21 cellular contexts compared by ENCODE assay signal in genomic region chr10:47127188-47127587, GRCh38.
DNase-seq lines count a peak whose midpoint lies in the region; ATAC-seq and TF ChIP-seq lines count a peak whose summit lies in the region.
"Had no signal": no experiment of that assay in that cellular context is flagged by ENCODE, and none has a peak within 500 bp of the region (broad histone marks: within the 10 kb centered on the region; RNA-seq: fewer than 3 reads in every experiment).

No MANE protein-coding gene starts in this region.

- no CpG with 5 or more reads among the region's 3 CpGs for WGBS in neuronal stem cell (ENCODE audit: extremely low coverage in 2 of 2, insufficient read length in 2 of 2, insufficient replicate concordance in 1 of 2), 2 donors

- H3K4me3 ChIP-seq in GM23338: no peak overlapping the region
- H3K4me3 ChIP-seq in neuronal stem cell (ENCODE audit: low read length in 2 of 2): no peak overlapping the region
- H3K4me3 ChIP-seq: GM12878, GM23248, SJCRH30 had no signal

- H3K4me3 Mint-ChIP-seq in GM23338: no peak overlapping the region
- H3K4me3 Mint-ChIP-seq: IgD-negative memory B cell had no signal

- no peak overlapping the region for H3K27ac Mint-ChIP-seq in GM23338
- H3K27ac Mint-ChIP-seq: IgD-negative memory B cell had no signal

- no peak overlapping the region for H2BK15ac ChIP-seq in neuronal stem cell (ENCODE audit: low read length)

- no peak overlapping the region for H2BK12ac ChIP-seq in neuronal stem cell (ENCODE audit: low read length)

- H3K36me3 ChIP-seq in GM23338 (ENCODE audit: insufficient read depth) (no peaks in the 10 kb centered on the region), neuronal stem cell (replicated peaks in 1 of 2; ENCODE audit: control insufficient read depth in 2 of 2, insufficient read depth in 2 of 2, low read length in 2 of 2) (no peaks in the 10 kb centered on the region)
- H3K36me3 ChIP-seq: BE2C, SJCRH30 had no signal

- no peaks in the 10 kb centered on the region for H3F3A ChIP-seq in GM23338 (replicated peaks; ENCODE audit: low read depth)

- no peak overlapping the region for H2BK5ac ChIP-seq in neuronal stem cell (ENCODE audit: low read length)

- peaks cover 0 to 9% of the 10 kb centered on the region in 2 donors for H3K9me3 ChIP-seq in neuronal stem cell (replicated peaks in 1 of 2; ENCODE audit: control insufficient read depth in 2 of 2, insufficient read depth in 1 of 2, low read depth in 1 of 2, low read length in 2 of 2)
- H3K9me3 ChIP-seq: BE2C, SJCRH30 had no signal

- H3K9ac ChIP-seq in neuronal stem cell (ENCODE audit: low read depth, low read length, poor library complexity): no peak overlapping the region
- H3K9ac ChIP-seq: GM23248 had no signal

- no peak overlapping the region for H3K18ac ChIP-seq in neuronal stem cell (ENCODE audit: low read length)

- peaks cover 10% of the 10 kb centered on the region for H3K9me2 ChIP-seq in GM23338 (ENCODE audit: insufficient read depth)

- H3K36me3 Mint-ChIP-seq in GM23338 (ENCODE audit: low read depth): no peaks in the 10 kb centered on the region
- H3K36me3 Mint-ChIP-seq: IgD-negative memory B cell had no signal

- peaks cover 4% of the 10 kb centered on the region; the same call in 1 of the 3 replicates for H3K9me3 Mint-ChIP-seq in GM23338

- in situ Hi-C loops in KBM-7 (cut with MboI; ENCODE audit: low pct_unique_long_range_greater_than_20kb, low sequenced_read_pairs): no loop called here

- no peaks in the 10 kb centered on the region for H3K27me3 ChIP-seq in GM23338 (ENCODE audit: insufficient read depth)
- no peaks in the 10 kb centered on the region for H3K27me3 ChIP-seq in neuronal stem cell (ENCODE audit: control insufficient read depth in 3 of 3, insufficient read depth in 3 of 3, low read depth in 1 of 3, low read length in 3 of 3)
- H3K27me3 ChIP-seq: BE2C, SJCRH30 had no signal

- TF ChIP-seq CTCF in GM23338 (conservative IDR thresholded peaks at IDR 0.05; ENCODE audit: low read depth in 2 of 2): no peak

- no peak for ATAC-seq in GM23338
- ATAC-seq in GM18502 (IDR thresholded peaks at IDR 0.05; ENCODE audit: poor library complexity, unreplicated experiment): no peak
- ATAC-seq: GM12878, HCT116, Panc1 had no signal

- H3K79me1 ChIP-seq in neuronal stem cell (ENCODE audit: low read depth, low read length): no peaks in the 10 kb centered on the region

- no peak overlapping the region for H3K4me2 ChIP-seq in GM23338
- H3K4me2 ChIP-seq in neuronal stem cell (ENCODE audit: insufficient read depth, low read length, poor library complexity, severe bottlenecking): no peak overlapping the region

- DNase-seq in GM23338 (ENCODE audit: low spot score) (peak; percentile 2), KBM-7 (peak; percentile 33), ecto neural progenitor cell (ENCODE audit: low spot score) (peak; percentile 16), neuronal stem cell (ENCODE audit: low spot score) (no peak), NCI-H82 treated with DMSO at 0.1 percent for 48 hours (lab: John Stamatoyannopoulos, UW; ENCODE audit: unreplicated experiment) (no peak)
- no peak for DNase-seq in activated naive CD4-positive, alpha-beta T cell treated with Interleukin-2 at 50 U/mL for 16 hours
- DNase-seq: BE2C, COR-L47, DMS79, GM23248, NCI-H1092, NCI-H1436, NCI-H1930, NCI-H510A, NCI-H774, SJCRH30 had no signal

- no peak overlapping the region for H3K14ac ChIP-seq in neuronal stem cell (ENCODE audit: low read length)

- H4K8ac ChIP-seq in neuronal stem cell (ENCODE audit: low read depth, low read length): no peak overlapping the region

- H3K4me1 ChIP-seq in GM23338 (ENCODE audit: insufficient read depth) (no peaks in the 10 kb centered on the region), neuronal stem cell (ENCODE audit: control insufficient read depth in 2 of 2, insufficient read depth in 1 of 2, low read depth in 1 of 2, low read length in 2 of 2) (no peaks in the 10 kb centered on the region)
- H3K4me1 ChIP-seq: BE2C, SJCRH30 had no signal

- H3K27me3 Mint-ChIP-seq in GM23338 (ENCODE audit: insufficient read depth, low read depth, poor library complexity): no peaks in the 10 kb centered on the region
- H3K27me3 Mint-ChIP-seq: IgD-negative memory B cell had no signal

- H3K79me2 ChIP-seq in GM23338 (replicated peaks; ENCODE audit: insufficient read depth): no peaks in the 10 kb centered on the region

- H4K20me1 ChIP-seq in GM23338 (replicated peaks; ENCODE audit: insufficient read depth): no peaks in the 10 kb centered on the region

- H2AFZ ChIP-seq in GM23338 (peak overlapping the region; percentile 72), neuronal stem cell (ENCODE audit: low read length) (peak overlapping the region; percentile 18)
- H2AFZ ChIP-seq: GM23248 had no signal

- no peak overlapping the region for H3K4ac ChIP-seq in neuronal stem cell (ENCODE audit: low read length)

- H4K91ac ChIP-seq in neuronal stem cell (ENCODE audit: low read depth, low read length, poor library complexity): no peak overlapping the region

- H2BK120ac ChIP-seq in neuronal stem cell (ENCODE audit: low read depth, low read length): no peak overlapping the region

- H3K4me1 Mint-ChIP-seq in GM23338: peaks cover 3% of the 10 kb centered on the region; the same call in 1 of the 3 replicates

- H3K27ac ChIP-seq in GM23338 (ENCODE audit: low read depth) (no peak overlapping the region), neuronal stem cell (replicated peaks; ENCODE audit: low read length) (no peak overlapping the region)
- H3K27ac ChIP-seq: GM23248, SJCRH30 had no signal

- H2AK5ac ChIP-seq in neuronal stem cell (ENCODE audit: low read depth, low read length): no peak overlapping the region

- H3K23ac ChIP-seq in neuronal stem cell (ENCODE audit: low read depth, low read length, poor library complexity): no peak overlapping the region

TF ChIP-seq in GM23338, 12 proteins besides CTCF, POLR2A, EP300 and RAD21 (continues in another document):
- TF ChIP-seq CREB1 (CRISPR knock-in tag; IDR thresholded peaks at IDR 0.05; ENCODE audit: low read depth) (no peak), STAT1 (IDR thresholded peaks at IDR 0.05; ENCODE audit: unreplicated experiment) (no peak), POLR2AphosphoS5 (IDR thresholded peaks at IDR 0.05; ENCODE audit: low read depth) (no peak), NANOG (IDR thresholded peaks at IDR 0.05; ENCODE audit: borderline replicate concordance) (no peak), EZH2phosphoT487 (IDR thresholded peaks at IDR 0.05; ENCODE audit: unreplicated experiment) (no peak), ZNF331 (CRISPR knock-in tag; IDR thresholded peaks at IDR 0.05; ENCODE audit: low read depth) (no peak), ZNF114 (CRISPR knock-in tag; IDR thresholded peaks at IDR 0.05) (no peak), JUNB (IDR thresholded peaks at IDR 0.05; ENCODE audit: unreplicated experiment) (no peak), EZH2 (IDR thresholded peaks at IDR 0.05; ENCODE audit: low read depth, unreplicated experiment) (no peak), ETS1 (IDR thresholded peaks at IDR 0.05) (no peak)
- TF ChIP-seq, protein P1, sequence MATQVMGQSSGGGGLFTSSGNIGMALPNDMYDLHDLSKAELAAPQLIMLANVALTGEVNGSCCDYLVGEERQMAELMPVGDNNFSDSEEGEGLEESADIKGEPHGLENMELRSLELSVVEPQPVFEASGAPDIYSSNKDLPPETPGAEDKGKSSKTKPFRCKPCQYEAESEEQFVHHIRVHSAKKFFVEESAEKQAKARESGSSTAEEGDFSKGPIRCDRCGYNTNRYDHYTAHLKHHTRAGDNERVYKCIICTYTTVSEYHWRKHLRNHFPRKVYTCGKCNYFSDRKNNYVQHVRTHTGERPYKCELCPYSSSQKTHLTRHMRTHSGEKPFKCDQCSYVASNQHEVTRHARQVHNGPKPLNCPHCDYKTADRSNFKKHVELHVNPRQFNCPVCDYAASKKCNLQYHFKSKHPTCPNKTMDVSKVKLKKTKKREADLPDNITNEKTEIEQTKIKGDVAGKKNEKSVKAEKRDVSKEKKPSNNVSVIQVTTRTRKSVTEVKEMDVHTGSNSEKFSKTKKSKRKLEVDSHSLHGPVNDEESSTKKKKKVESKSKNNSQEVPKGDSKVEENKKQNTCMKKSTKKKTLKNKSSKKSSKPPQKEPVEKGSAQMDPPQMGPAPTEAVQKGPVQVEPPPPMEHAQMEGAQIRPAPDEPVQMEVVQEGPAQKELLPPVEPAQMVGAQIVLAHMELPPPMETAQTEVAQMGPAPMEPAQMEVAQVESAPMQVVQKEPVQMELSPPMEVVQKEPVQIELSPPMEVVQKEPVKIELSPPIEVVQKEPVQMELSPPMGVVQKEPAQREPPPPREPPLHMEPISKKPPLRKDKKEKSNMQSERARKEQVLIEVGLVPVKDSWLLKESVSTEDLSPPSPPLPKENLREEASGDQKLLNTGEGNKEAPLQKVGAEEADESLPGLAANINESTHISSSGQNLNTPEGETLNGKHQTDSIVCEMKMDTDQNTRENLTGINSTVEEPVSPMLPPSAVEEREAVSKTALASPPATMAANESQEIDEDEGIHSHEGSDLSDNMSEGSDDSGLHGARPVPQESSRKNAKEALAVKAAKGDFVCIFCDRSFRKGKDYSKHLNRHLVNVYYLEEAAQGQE (IDR thresholded peaks at IDR 0.05; ENCODE audit: unreplicated experiment): no peak

Comparison
In these comparisons a context has a peak if more than half of its experiments do, and no peak if none do; other contexts are left out.
1. DNase-seq: peak in GM23338 (single experiment), KBM-7 (single experiment) and ecto neural progenitor cell (single experiment); none in neuronal stem cell (single experiment), NCI-H82 treated with DMSO at 0.1 percent for 48 hours (single experiment) and activated naive CD4-positive, alpha-beta T cell treated with Interleukin-2 at 50 U/mL for 16 hours (single experiment).